In the genomic region with DNA sequence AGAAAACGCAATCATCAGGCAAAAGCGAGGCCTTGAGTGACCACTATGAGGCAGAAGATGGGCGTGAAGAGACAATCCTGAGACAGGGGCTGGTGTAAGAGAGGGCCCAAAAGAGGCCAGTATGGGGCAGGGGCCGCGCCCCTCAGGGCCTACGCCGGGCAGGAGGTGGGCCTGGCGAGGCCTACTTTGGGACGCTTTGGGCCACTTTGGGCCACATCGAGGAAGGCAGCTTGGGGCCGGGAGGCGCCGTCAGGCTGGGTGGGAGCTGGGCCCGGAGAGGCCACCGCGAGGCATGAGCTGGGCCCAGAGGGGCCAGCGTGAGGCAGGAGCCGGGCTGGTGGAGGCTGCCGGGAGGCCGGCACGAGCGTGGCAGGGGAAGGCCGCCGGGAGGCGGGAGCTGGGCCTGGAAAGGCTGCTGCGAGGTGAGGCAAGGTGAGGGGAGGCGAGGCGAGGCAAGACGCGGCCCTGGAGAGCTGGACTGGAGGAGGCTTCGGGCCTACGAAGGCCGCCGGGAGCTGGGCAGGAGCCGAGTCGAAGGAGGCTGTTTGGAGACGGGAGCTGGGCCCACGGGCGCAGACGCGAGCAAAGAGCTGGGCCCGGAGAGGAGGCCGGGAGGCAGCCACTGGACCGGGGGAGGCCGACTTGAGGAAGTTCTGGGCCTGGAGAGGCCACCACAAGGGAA, we compare ENCODE assay signal across 1 cellular context.
TF ChIP-seq lines count a peak whose summit lies in the region.

No MANE protein-coding gene starts in this region.

TF ChIP-seq in K562, 482 proteins besides CTCF, POLR2A, EP300 and RAD21 (continued from another document):
- TF ChIP-seq POLR2G (IDR thresholded peaks at IDR 0.05; ENCODE audit: low read depth, low read length) (peak; percentile 55), EZH2 (IDR thresholded peaks at IDR 0.05; ENCODE audit: borderline replicate concordance, low read depth, low read length) (no peak), CBX1 (IDR thresholded peaks at IDR 0.05; ENCODE audit: low read depth) (no peak), GTF2B (IDR thresholded peaks at IDR 0.05; ENCODE audit: extremely low read depth, insufficient read length) (no peak)
- TF ChIP-seq, protein P1, sequence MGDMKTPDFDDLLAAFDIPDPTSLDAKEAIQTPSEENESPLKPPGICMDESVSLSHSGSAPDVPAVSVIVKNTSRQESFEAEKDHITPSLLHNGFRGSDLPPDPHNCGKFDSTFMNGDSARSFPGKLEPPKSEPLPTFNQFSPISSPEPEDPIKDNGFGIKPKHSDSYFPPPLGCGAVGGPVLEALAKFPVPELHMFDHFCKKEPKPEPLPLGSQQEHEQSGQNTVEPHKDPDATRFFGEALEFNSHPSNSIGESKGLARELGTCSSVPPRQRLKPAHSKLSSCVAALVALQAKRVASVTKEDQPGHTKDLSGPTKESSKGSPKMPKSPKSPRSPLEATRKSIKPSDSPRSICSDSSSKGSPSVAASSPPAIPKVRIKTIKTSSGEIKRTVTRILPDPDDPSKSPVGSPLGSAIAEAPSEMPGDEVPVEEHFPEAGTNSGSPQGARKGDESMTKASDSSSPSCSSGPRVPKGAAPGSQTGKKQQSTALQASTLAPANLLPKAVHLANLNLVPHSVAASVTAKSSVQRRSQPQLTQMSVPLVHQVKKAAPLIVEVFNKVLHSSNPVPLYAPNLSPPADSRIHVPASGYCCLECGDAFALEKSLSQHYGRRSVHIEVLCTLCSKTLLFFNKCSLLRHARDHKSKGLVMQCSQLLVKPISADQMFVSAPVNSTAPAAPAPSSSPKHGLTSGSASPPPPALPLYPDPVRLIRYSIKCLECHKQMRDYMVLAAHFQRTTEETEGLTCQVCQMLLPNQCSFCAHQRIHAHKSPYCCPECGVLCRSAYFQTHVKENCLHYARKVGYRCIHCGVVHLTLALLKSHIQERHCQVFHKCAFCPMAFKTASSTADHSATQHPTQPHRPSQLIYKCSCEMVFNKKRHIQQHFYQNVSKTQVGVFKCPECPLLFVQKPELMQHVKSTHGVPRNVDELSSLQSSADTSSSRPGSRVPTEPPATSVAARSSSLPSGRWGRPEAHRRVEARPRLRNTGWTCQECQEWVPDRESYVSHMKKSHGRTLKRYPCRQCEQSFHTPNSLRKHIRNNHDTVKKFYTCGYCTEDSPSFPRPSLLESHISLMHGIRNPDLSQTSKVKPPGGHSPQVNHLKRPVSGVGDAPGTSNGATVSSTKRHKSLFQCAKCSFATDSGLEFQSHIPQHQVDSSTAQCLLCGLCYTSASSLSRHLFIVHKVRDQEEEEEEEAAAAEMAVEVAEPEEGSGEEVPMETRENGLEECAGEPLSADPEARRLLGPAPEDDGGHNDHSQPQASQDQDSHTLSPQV (IDR thresholded peaks at IDR 0.05): no peak
